In the genomic region with DNA sequence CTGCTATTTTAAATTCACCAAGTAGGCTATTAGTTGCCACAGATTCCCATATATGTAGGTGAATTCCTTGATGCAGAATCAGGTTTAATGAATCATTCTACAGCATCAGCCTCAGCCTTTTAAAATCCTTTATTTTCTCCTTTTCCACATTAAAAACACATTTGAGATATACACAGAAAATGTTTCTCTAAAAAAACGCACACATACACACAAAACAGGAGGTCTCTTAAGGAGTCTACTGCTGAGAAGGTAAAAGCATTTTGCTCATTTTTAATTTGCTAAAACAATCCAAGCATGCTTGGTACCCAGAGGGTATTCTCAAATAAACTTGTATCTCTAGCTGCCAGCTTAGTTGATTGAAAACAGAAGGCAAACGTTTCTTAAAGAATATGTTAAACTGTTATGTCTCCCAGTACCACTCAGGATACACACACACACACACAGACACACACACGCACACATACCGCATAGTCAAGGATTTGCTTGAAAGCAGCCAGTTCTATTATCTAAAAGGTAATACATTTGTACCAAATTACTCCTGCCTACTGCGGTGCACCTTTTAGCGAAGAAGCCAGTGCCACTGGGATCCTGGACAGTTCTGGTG, we compare ENCODE assay signal across 10 cellular contexts.
A peak's percentile ranks its signal among the peaks of the same experiment; 100 is the strongest.
DNase-seq lines count a peak whose midpoint lies in the region; ATAC-seq, FAIRE-seq and TF ChIP-seq lines count a peak whose summit lies in the region.
"Had no signal": no experiment of that assay in that cellular context is flagged by ENCODE, and none has a peak within 500 bp of the region (broad histone marks: within the 10 kb centered on the region; RNA-seq: fewer than 3 reads in every experiment).

No MANE protein-coding gene starts in this region.

- peaks cover 9% of the 10 kb centered on the region; the same call in 1 of the 2 replicates for H3K4me1 ChIP-seq in HepG2 (ENCODE audit: insufficient read depth, low read length)

- POLR2A ChIA-PET in HepG2 (lab: Yijun Ruan, JAX): no interaction called here

- TF ChIP-seq CTCF in bronchial epithelial cell (IDR thresholded peaks at IDR 0.05; ENCODE audit: insufficient read depth, low read length, severe bottlenecking): no peak
- no peak for TF ChIP-seq CTCF in HepG2 (CRISPR knock-in tag; IDR thresholded peaks at IDR 0.05)

- H3K4me2 ChIP-seq in HepG2 (ENCODE audit: low read depth, low read length): no peak overlapping the region

- FAIRE-seq in bronchial epithelial cell (lab: Jason Lieb, UNC): no peak
- FAIRE-seq in HepG2 (lab: Jason Lieb, UNC): no peak

- intact Hi-C loops in activated CD4-positive, alpha-beta T cell treated with anti-CD3 and anti-CD28 coated beads, Interleukin-2, amount 10 ng/mL, durations not matched to agents 24 days and 14 days (cut with micrococcal nuclease): loop anchor here (5.0 kb wide), 2 partner anchors 103 to 1308 kb away; no protein-coding TSS in a partner anchor
- intact Hi-C loops in HepG2 (cut with micrococcal nuclease; ENCODE audit: unreplicated experiment): no loop called here

- peaks cover 13% of the 10 kb centered on the region for H3K4me1 Mint-ChIP-seq in activated CD4-positive, alpha-beta T cell treated with anti-CD3 and anti-CD28 coated beads, Interleukin-2, amount 10 ng/mL, durations not matched to agents 24 days and 14 days

- no peak overlapping the region for H3K27ac Mint-ChIP-seq in activated CD4-positive, alpha-beta T cell treated with anti-CD3 and anti-CD28 coated beads, Interleukin-2, amount 10 ng/mL, durations not matched to agents 24 days and 14 days
- H3K27ac Mint-ChIP-seq: memory B cell had no signal

- TF ChIP-seq RAD21 in HepG2 (CRISPR knock-in tag; IDR thresholded peaks at IDR 0.05): no peak

- no peaks in the 10 kb centered on the region for H3K79me2 ChIP-seq in HepG2 (ENCODE audit: insufficient read depth, low read length)

- H3K9ac ChIP-seq in HepG2 (ENCODE audit: insufficient read depth, low read depth, low read length): no peak overlapping the region
- H3K9ac ChIP-seq: BLaER1 had no signal

- CTCF ChIA-PET in HepG2 (lab: Yijun Ruan, JAX; ENCODE audit: low intra/inter-chr PET ratio, low total read pairs): no interaction called here

- H3K4me3 ChIP-seq in bronchial epithelial cell (ENCODE audit: low read depth, low read length): no peak overlapping the region
- H3K4me3 ChIP-seq in HepG2 (replicated peaks in 1 of 3; ENCODE audit: insufficient read depth in 1 of 3, low read depth in 2 of 3, low read length in 3 of 3): no peak overlapping the region

- peaks cover 82% of the 10 kb centered on the region for H3K27me3 Mint-ChIP-seq in activated CD4-positive, alpha-beta T cell treated with anti-CD3 and anti-CD28 coated beads, Interleukin-2, amount 10 ng/mL, durations not matched to agents 24 days and 14 days

- ATAC-seq in HepG2 (no peak), HG02938 (IDR thresholded peaks at IDR 0.05; ENCODE audit: unreplicated experiment) (no peak), GM18519 (IDR thresholded peaks at IDR 0.05; ENCODE audit: low FRiP score, unreplicated experiment) (no peak)

- in situ Hi-C loops in HepG2 (cut with HindIII; ENCODE audit: extremely low pct_ligation_motif_present, low pct_unique_long_range_greater_than_20kb): no loop called here

- DNase-seq in activated CD4-positive, alpha-beta T cell treated with anti-CD3 and anti-CD28 coated beads, Interleukin-2, amount 10 ng/mL, durations not matched to agents 24 days and 14 days: no peak
- DNase-seq in activated CD4-positive, alpha-beta T cell treated with anti-CD3 and anti-CD28 coated beads for 4 hours: no peak
- DNase-seq in bronchial epithelial cell (ENCODE audit: low read depth) (peak; percentile 18), HepG2 (ENCODE audit: low spot score) (no peak), dedifferentiated amniotic fluid mesenchymal stem cell (ENCODE audit: extremely low spot score) (no peak)

- H3K9me3 Mint-ChIP-seq in activated CD4-positive, alpha-beta T cell treated with anti-CD3 and anti-CD28 coated beads, Interleukin-2, amount 10 ng/mL, durations not matched to agents 24 days and 14 days: no peaks in the 10 kb centered on the region
- H3K9me3 Mint-ChIP-seq: memory B cell had no signal

- H3K27ac ChIP-seq in HepG2 (ENCODE audit: extremely low read length, insufficient read depth, low read length) (no peak overlapping the region), temporal lobe (ENCODE audit: low read depth, low read length) (peak overlapping the region; percentile 65)
- H3K27ac ChIP-seq: BLaER1 had no signal

- H3K36me3 Mint-ChIP-seq in activated CD4-positive, alpha-beta T cell treated with anti-CD3 and anti-CD28 coated beads, Interleukin-2, amount 10 ng/mL, durations not matched to agents 24 days and 14 days (ENCODE audit: low read depth): peaks cover 3% of the 10 kb centered on the region
- H3K36me3 Mint-ChIP-seq: memory B cell had no signal

- H3K36me3 ChIP-seq in bronchial epithelial cell (ENCODE audit: control insufficient read depth, insufficient read depth, low read length) (no peaks in the 10 kb centered on the region), HepG2 (replicated peaks in 1 of 2; ENCODE audit: control insufficient read depth in 1 of 2, insufficient read depth in 2 of 2, low read length in 2 of 2) (no peaks in the 10 kb centered on the region)
- H3K36me3 ChIP-seq: BLaER1 had no signal

- H3K4me3 Mint-ChIP-seq in activated CD4-positive, alpha-beta T cell treated with anti-CD3 and anti-CD28 coated beads, Interleukin-2, amount 10 ng/mL, durations not matched to agents 24 days and 14 days: peak overlapping the region; percentile 61

- BruUV-seq in HepG2 (replicated peaks; lab: Mats Ljungman, UMichigan): no TSS peak

- H3K27me3 ChIP-seq in bronchial epithelial cell (ENCODE audit: control insufficient read depth, insufficient read depth, low read length) (peaks cover 3% of the 10 kb centered on the region), HepG2 (ENCODE audit: control insufficient read depth in 1 of 2, insufficient read depth in 2 of 2, low read length in 2 of 2) (peaks cover 3 to 59% of the 10 kb centered on the region in 2 experiments; a peak in 4 of 5 replicates)

- no peaks in the 10 kb centered on the region for H3K9me3 ChIP-seq in HepG2 (ENCODE audit: low read length)
- H3K9me3 ChIP-seq: BLaER1 had no signal

- TF ChIP-seq EP300 in HepG2 (IDR thresholded peaks at IDR 0.05; ENCODE audit: low read depth in 2 of 2, low read length in 2 of 2) (no peak), HepG2 (CRISPR knock-in tag; IDR thresholded peaks at IDR 0.05; ENCODE audit: borderline replicate concordance) (no peak)

- H2AFZ ChIP-seq in HepG2 (ENCODE audit: low read length): no peak overlapping the region

- WGBS in HepG2 (ENCODE audit: low lambda C conversion rate): 2% methylated on average over 6 of the region's 6 CpGs

- H4K20me1 ChIP-seq in HepG2 (ENCODE audit: insufficient read depth, low read length): no peaks in the 10 kb centered on the region

- no peak for TF ChIP-seq POLR2A in HepG2 (IDR thresholded peaks at IDR 0.05; ENCODE audit: insufficient read depth in 1 of 2, low read depth in 2 of 2, low read length in 2 of 2)

TF ChIP-seq in HepG2, 621 proteins besides CTCF, POLR2A, EP300 and RAD21:
- TF ChIP-seq TAF1 (CRISPR knock-in tag; IDR thresholded peaks at IDR 0.05): no peak
- no peak for TF ChIP-seq YEATS4 (CRISPR knock-in tag; IDR thresholded peaks at IDR 0.05; ENCODE audit: borderline replicate concordance)
- no peak for TF ChIP-seq SMC3 (IDR thresholded peaks at IDR 0.05; ENCODE audit: low read length)
- TF ChIP-seq, protein P1, sequence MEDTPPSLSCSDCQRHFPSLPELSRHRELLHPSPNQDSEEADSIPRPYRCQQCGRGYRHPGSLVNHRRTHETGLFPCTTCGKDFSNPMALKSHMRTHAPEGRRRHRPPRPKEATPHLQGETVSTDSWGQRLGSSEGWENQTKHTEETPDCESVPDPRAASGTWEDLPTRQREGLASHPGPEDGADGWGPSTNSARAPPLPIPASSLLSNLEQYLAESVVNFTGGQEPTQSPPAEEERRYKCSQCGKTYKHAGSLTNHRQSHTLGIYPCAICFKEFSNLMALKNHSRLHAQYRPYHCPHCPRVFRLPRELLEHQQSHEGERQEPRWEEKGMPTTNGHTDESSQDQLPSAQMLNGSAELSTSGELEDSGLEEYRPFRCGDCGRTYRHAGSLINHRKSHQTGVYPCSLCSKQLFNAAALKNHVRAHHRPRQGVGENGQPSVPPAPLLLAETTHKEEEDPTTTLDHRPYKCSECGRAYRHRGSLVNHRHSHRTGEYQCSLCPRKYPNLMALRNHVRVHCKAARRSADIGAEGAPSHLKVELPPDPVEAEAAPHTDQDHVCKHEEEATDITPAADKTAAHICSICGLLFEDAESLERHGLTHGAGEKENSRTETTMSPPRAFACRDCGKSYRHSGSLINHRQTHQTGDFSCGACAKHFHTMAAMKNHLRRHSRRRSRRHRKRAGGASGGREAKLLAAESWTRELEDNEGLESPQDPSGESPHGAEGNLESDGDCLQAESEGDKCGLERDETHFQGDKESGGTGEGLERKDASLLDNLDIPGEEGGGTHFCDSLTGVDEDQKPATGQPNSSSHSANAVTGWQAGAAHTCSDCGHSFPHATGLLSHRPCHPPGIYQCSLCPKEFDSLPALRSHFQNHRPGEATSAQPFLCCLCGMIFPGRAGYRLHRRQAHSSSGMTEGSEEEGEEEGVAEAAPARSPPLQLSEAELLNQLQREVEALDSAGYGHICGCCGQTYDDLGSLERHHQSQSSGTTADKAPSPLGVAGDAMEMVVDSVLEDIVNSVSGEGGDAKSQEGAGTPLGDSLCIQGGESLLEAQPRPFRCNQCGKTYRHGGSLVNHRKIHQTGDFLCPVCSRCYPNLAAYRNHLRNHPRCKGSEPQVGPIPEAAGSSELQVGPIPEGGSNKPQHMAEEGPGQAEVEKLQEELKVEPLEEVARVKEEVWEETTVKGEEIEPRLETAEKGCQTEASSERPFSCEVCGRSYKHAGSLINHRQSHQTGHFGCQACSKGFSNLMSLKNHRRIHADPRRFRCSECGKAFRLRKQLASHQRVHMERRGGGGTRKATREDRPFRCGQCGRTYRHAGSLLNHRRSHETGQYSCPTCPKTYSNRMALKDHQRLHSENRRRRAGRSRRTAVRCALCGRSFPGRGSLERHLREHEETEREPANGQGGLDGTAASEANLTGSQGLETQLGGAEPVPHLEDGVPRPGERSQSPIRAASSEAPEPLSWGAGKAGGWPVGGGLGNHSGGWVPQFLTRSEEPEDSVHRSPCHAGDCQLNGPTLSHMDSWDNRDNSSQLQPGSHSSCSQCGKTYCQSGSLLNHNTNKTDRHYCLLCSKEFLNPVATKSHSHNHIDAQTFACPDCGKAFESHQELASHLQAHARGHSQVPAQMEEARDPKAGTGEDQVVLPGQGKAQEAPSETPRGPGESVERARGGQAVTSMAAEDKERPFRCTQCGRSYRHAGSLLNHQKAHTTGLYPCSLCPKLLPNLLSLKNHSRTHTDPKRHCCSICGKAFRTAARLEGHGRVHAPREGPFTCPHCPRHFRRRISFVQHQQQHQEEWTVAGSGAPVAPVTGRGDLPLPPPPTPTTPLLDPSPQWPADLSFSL (CRISPR knock-in tag; IDR thresholded peaks at IDR 0.05): no peak
- 0 out of 2 replicates have a peak, but pooled peaks have one; percentile 63 for TF ChIP-seq CBX2 (IDR thresholded peaks at IDR 0.05; ENCODE audit: low read depth, low read length)
- no peak for TF ChIP-seq CBX2 (CRISPR knock-in tag; IDR thresholded peaks at IDR 0.05; ENCODE audit: low read depth)
